ENCODE assay signal across 17 cellular contexts in genomic region chr2:86022661-86023365, GRCh38.
DNase-seq lines count a peak whose midpoint lies in the region; ATAC-seq and TF ChIP-seq lines count a peak whose summit lies in the region.
"Had no signal": no experiment of that assay in that cellular context is flagged by ENCODE, and none has a peak within 500 bp of the region (broad histone marks: within the 10 kb centered on the region; RNA-seq: fewer than 3 reads in every experiment).

No MANE protein-coding gene starts in this region.

- ATAC-seq in GM18868 (IDR thresholded peaks at IDR 0.05; ENCODE audit: unreplicated experiment) (peak; percentile 75), GM21786 (IDR thresholded peaks at IDR 0.05; ENCODE audit: unreplicated experiment) (peak; percentile 71), WTC11 (no peak), GM21423 (IDR thresholded peaks at IDR 0.05; ENCODE audit: unreplicated experiment) (no peak)
- ATAC-seq: esophagus mucosa had no signal

- no peak overlapping the region for H3K4me3 ChIP-seq in sigmoid colon
- H3K4me3 ChIP-seq: hepatocyte, left ventricle myocardium inferior, testis had no signal

- CTCF ChIA-PET in WTC11 (lab: Charles Lee) = interaction anchor here (0.8 to 2.3 kb wide), 7 partner anchors 10 to 195 kb away, joined by 3 to 29 read pairs (median 3); partner anchors contain the start of gene ST3GAL5

- no peak overlapping the region for H3K27ac Mint-ChIP-seq in WTC11
- H3K27ac Mint-ChIP-seq: activated CD4-positive, alpha-beta memory T cell treated with anti-CD3 and anti-CD28 coated beads, Interleukin-2, amount 10 ng/mL, durations not matched to agents 7 days and 5 days; activated naive CD8-positive, alpha-beta T cell had no signal

- 86 to 89% methylated on average over 13 of the region's 13 CpGs for WGBS in sigmoid colon, 2 donors

- H3K9me3 ChIP-seq in sigmoid colon = no peaks in the 10 kb centered on the region
- H3K9me3 ChIP-seq: left ventricle myocardium inferior, testis had no signal

- no peak for TF ChIP-seq CTCF in WTC11 (IDR thresholded peaks at IDR 0.05)
- TF ChIP-seq CTCF in sigmoid colon (IDR thresholded peaks at IDR 0.05) = no peak

- H3K27me3 ChIP-seq in sigmoid colon = no peaks in the 10 kb centered on the region
- H3K27me3 ChIP-seq: hepatocyte, testis had no signal

- peaks cover 0 to 17% (median 11%) of the 10 kb centered on the region in 4 donors for H3K36me3 ChIP-seq in sigmoid colon

- no peak for TF ChIP-seq EP300 in sigmoid colon (IDR thresholded peaks at IDR 0.05)

- peaks cover 0 to 18% (median 2%) of the 10 kb centered on the region in 4 donors for H3K4me1 ChIP-seq in sigmoid colon

- H3K36me3 Mint-ChIP-seq in WTC11 = peaks cover 30% of the 10 kb centered on the region

- intact Hi-C loops in sigmoid colon (cut with DNase I) = no loop called here

- no peaks in the 10 kb centered on the region for H3K4me1 Mint-ChIP-seq in WTC11

- no peak for DNase-seq in WTC11 (ENCODE audit: low spot score)
- peak; percentile 30 for DNase-seq in sigmoid colon
- no peak for DNase-seq in GOT3 (lab: John Stamatoyannopoulos, UW)
- no peak for DNase-seq in T-helper 9 cell
- DNase-seq in ecto neural progenitor cell (ENCODE audit: low spot score) = no peak
- DNase-seq: activated CD4-positive, alpha-beta memory T cell treated with anti-CD3 and anti-CD28 coated beads, Interleukin-2, amount 10 ng/mL, durations not matched to agents 7 days and 5 days; left ventricle myocardium inferior; NCI-H345; T-helper 2 cell; testis had no signal

- H3K9me3 Mint-ChIP-seq in WTC11 = no peaks in the 10 kb centered on the region
- H3K9me3 Mint-ChIP-seq: activated CD4-positive, alpha-beta memory T cell treated with anti-CD3 and anti-CD28 coated beads, Interleukin-2, amount 10 ng/mL, durations not matched to agents 7 days and 5 days; CD14-positive monocyte had no signal

- TF ChIP-seq POLR2A in sigmoid colon (IDR thresholded peaks at IDR 0.05) = no peak

- no peaks in the 10 kb centered on the region; the same call in 1 of the 2 replicates for H3K27me3 Mint-ChIP-seq in WTC11 (ENCODE audit: low read depth)
- H3K27me3 Mint-ChIP-seq: activated CD4-positive, alpha-beta memory T cell treated with anti-CD3 and anti-CD28 coated beads, Interleukin-2, amount 10 ng/mL, durations not matched to agents 7 days and 5 days; activated naive CD8-positive, alpha-beta T cell had no signal

- POLR2A ChIA-PET in WTC11 (lab: Charles Lee) = interaction anchor here (0.6 kb wide), 1 partner anchor 168 kb away, joined by 3 read pairs; no protein-coding TSS in a partner anchor

- no peak overlapping the region for H3K4me3 Mint-ChIP-seq in WTC11
- H3K4me3 Mint-ChIP-seq: activated CD4-positive, alpha-beta memory T cell treated with anti-CD3 and anti-CD28 coated beads, Interleukin-2, amount 10 ng/mL, durations not matched to agents 7 days and 5 days; activated naive CD8-positive, alpha-beta T cell; CD14-positive monocyte had no signal

- no peak overlapping the region for H3K27ac ChIP-seq in sigmoid colon
- H3K27ac ChIP-seq: hepatocyte, left ventricle myocardium inferior, testis had no signal

TF ChIP-seq in WTC11, 78 proteins besides CTCF, POLR2A, EP300 and RAD21:
- TF ChIP-seq ZNF121 (CRISPR knock-in tag; IDR thresholded peaks at IDR 0.05) (peak; percentile 51; the same call in 1 of the 2 replicates), FOXP1 (CRISPR knock-in tag; IDR thresholded peaks at IDR 0.05; ENCODE audit: borderline replicate concordance) (no peak), ZBTB21 (CRISPR knock-in tag; IDR thresholded peaks at IDR 0.05; ENCODE audit: borderline replicate concordance) (no peak), ELF4 (CRISPR knock-in tag; IDR thresholded peaks at IDR 0.05; ENCODE audit: low read depth) (no peak), HMGA2 (CRISPR knock-in tag; IDR thresholded peaks at IDR 0.05) (no peak)
- TF ChIP-seq, protein P1, sequence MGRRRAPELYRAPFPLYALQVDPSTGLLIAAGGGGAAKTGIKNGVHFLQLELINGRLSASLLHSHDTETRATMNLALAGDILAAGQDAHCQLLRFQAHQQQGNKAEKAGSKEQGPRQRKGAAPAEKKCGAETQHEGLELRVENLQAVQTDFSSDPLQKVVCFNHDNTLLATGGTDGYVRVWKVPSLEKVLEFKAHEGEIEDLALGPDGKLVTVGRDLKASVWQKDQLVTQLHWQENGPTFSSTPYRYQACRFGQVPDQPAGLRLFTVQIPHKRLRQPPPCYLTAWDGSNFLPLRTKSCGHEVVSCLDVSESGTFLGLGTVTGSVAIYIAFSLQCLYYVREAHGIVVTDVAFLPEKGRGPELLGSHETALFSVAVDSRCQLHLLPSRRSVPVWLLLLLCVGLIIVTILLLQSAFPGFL (CRISPR knock-in tag; IDR thresholded peaks at IDR 0.05; ENCODE audit: borderline replicate concordance) = no peak

Comparison
In these comparisons a context has a peak if more than half of its experiments do, and no peak if none do; other contexts are left out.
1. ATAC-seq: peak in GM18868 (single experiment) and GM21786 (single experiment); none in WTC11 (single experiment) and GM21423 (single experiment).